Comparison of ENCODE assay signal across 28 cellular contexts in the genomic region with DNA sequence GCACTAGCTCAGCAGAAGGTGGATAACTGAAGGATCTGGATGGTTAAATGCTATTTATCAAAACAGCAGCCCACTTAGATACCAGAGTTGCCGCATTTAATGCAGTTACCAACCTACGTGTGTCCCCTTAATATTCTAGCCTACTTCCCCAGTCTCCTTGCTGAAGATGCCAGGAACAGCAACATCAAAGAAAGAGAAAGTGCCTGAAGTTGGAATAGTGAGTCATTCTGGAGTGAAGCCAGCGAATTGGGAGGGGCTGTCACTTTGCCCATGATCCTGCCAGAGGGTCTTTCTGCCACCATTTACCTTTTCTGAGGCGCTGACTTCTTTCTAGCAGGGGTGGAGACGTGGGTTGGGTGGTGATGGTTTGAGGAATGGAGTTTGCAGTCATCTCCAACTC.
"Had no signal": no experiment of that assay in that cellular context is flagged by ENCODE, and none has a peak within 500 bp of the region (broad histone marks: within the 10 kb centered on the region; RNA-seq: fewer than 3 reads in every experiment).

No MANE protein-coding gene starts in this region.

- ATAC-seq: activated CD8-positive, alpha-beta memory T cell treated with anti-CD3 and anti-CD28 coated beads, Interleukin-2, amount 10 ng/mL, durations not matched to agents 7 days and 5 days; activated naive CD4-positive, alpha-beta T cell treated with anti-CD3 and anti-CD28 coated beads, Interleukin-2, amount 50 U/mL, for 72 hours; activated naive CD8-positive, alpha-beta T cell treated with anti-CD3 and anti-CD28 coated beads, Interleukin-2, amount 50 U/mL, for 24 hours; T-cell had no signal

- FAIRE-seq: TTC549 had no signal

- DNase-seq: activated B cell treated with CpG ODN at 0.5 μM for 24 hours; activated CD4-positive, alpha-beta T cell treated with anti-CD3 and anti-CD28 coated beads for 1 hour; activated CD4-positive, alpha-beta T cell treated with anti-CD3 and anti-CD28 coated beads, Interleukin-2, amount 10 ng/mL, durations not matched to agents 24 days and 14 days; activated CD4-positive, alpha-beta T cell treated with anti-CD3 and anti-CD28 coated beads, Interleukin-2, amount 50 U/mL, for 48 hours; activated CD8-positive, alpha-beta memory T cell treated with anti-CD3 and anti-CD28 coated beads, Interleukin-2, amount 10 ng/mL, durations not matched to agents 7 days and 5 days; activated effector memory CD4-positive, alpha-beta T cell treated with Interleukin-2 at 50 U/mL for 16 hours; activated naive CD4-positive, alpha-beta T cell; activated naive CD8-positive, alpha-beta T cell treated with anti-CD3 and anti-CD28 coated beads, Interleukin-2, amount 50 U/mL, for 24 hours; activated T-cell treated with anti-CD3 and anti-CD28 coated beads, Interleukin-2, amount 50 U/mL, for 24 hours; amniotic stem cell; MG63; MV-4-11; NCI-H1092 treated with DMSO at 0.1 percent for 48 hours; NCI-H1417 treated with DMSO at 0.1 percent for 48 hours; NCI-H1694; NCI-H2029; NCI-H2107; NCI-H2171 treated with DMSO at 0.1 percent for 48 hours; NCI-H226; NCI-H526; Peyer's patch; SHP77 treated with DMSO at 0.1 percent for 48 hours; T-cell; T-helper 2 cell; T1000 had no signal

- H3K27me3 ChIP-seq: ascending aorta, MG63, Peyer's patch had no signal

- H3K4me1 ChIP-seq: ascending aorta, Peyer's patch had no signal

- H3K9me3 ChIP-seq: ascending aorta, MG63, Peyer's patch had no signal

- H3K36me3 ChIP-seq: ascending aorta, MG63, Peyer's patch had no signal

- H3K4me3 ChIP-seq: ascending aorta, MG63, Peyer's patch had no signal

- H3K27ac ChIP-seq: ascending aorta, Peyer's patch had no signal
